ENCODE assay signal across 25 cellular contexts in the genomic region with DNA sequence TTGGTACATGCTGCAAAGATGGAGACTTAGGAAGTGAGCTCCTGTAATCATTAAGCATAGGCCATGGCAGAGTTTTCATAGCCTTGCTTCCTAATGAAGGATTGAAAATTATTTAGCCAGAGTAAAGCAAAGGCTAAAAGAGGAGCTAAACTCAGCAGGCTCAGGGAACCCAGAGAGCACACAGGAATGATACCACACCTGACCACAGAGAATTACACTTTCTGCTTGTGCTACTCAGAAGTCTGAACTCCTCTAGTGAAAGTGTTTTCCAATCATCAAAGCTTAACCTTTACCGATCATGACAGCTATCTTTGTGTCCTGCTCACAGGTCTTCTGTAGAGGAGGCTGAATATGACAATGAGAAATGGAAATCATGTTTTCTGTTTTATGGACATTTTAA.
"Had no signal": no experiment of that assay in that cellular context is flagged by ENCODE, and none has a peak within 500 bp of the region (broad histone marks: within the 10 kb centered on the region; RNA-seq: fewer than 3 reads in every experiment).

No MANE protein-coding gene starts in this region.

- H3K27ac ChIP-seq: colonic mucosa, coronary artery, dorsolateral prefrontal cortex, epithelial cell of prostate, esophagus muscularis mucosa, esophagus squamous epithelium, foreskin keratinocyte, gastrocnemius medialis, gastroesophageal sphincter, heart left ventricle, heart right ventricle, hepatocyte had no signal

- ATAC-seq: effector memory CD8-positive, alpha-beta T cell; esophagus mucosa; foreskin keratinocyte; gastrocnemius medialis; gastroesophageal sphincter; heart left ventricle; heart right ventricle had no signal

- H3K27me3 ChIP-seq: colonic mucosa, esophagus muscularis mucosa, esophagus squamous epithelium, foreskin keratinocyte, gastrocnemius medialis, gastroesophageal sphincter, heart left ventricle, hepatocyte had no signal

- H3K4me1 ChIP-seq: colonic mucosa, esophagus muscularis mucosa, esophagus squamous epithelium, foreskin keratinocyte, gastrocnemius medialis, gastroesophageal sphincter, heart left ventricle, heart right ventricle had no signal

- DNase-seq: colonic mucosa; cortex of kidney; dermis blood vessel endothelial cell; dorsolateral prefrontal cortex; effector CD4-positive, alpha-beta T cell; effector CD8-positive, alpha-beta T cell; effector memory CD4-positive, alpha-beta T cell; effector memory CD8-positive, alpha-beta T cell; endodermal cell; erythroblast; esophagus squamous epithelium; foreskin fibroblast; foreskin keratinocyte; foreskin melanocyte; gastrocnemius medialis; glutamatergic neuron; head of caudate nucleus; heart left ventricle; heart right ventricle had no signal

- H3K4me2 ChIP-seq: hepatocyte had no signal

- H3K36me3 ChIP-seq: colonic mucosa, esophagus muscularis mucosa, esophagus squamous epithelium, gastrocnemius medialis, gastroesophageal sphincter, heart left ventricle, heart right ventricle had no signal

- H3K9me3 ChIP-seq: colonic mucosa, esophagus muscularis mucosa, esophagus squamous epithelium, gastrocnemius medialis, gastroesophageal sphincter, heart left ventricle, heart right ventricle had no signal

- H2AFZ ChIP-seq: hepatocyte had no signal

- H3K4me3 ChIP-seq: colonic mucosa, coronary artery, dorsolateral prefrontal cortex, esophagus muscularis mucosa, esophagus squamous epithelium, gastrocnemius medialis, gastroesophageal sphincter, heart left ventricle, heart right ventricle, hepatocyte had no signal

- H3K79me2 ChIP-seq: hepatocyte had no signal
